ENCODE assay signal across 12 cellular contexts in the genomic region with DNA sequence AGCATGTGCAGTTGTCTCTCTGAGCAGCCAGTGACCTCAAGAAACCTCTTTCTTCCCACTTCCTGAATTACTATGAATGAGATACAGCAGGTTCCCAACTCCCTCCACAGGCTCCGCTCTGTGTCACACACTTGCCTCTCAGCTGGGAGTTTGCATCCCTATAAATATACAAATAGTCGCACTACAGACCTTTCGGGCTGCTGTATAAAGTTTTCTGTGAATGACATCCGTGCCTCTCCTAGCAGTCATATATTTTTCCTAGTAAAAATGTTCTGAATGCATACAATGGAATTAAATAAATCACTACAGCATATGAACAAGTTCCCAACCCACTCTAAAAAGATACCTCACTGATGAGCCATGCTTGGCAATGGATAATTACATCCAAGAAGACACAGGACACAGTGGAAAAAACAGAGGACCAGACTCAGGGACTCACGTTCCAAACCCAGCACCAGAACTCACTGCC.
A peak's percentile ranks its signal among the peaks of the same experiment; 100 is the strongest.
DNase-seq lines count a peak whose midpoint lies in the region; ATAC-seq and TF ChIP-seq lines count a peak whose summit lies in the region.
"Had no signal": no experiment of that assay in that cellular context is flagged by ENCODE, and none has a peak within 500 bp of the region (broad histone marks: within the 10 kb centered on the region; RNA-seq: fewer than 3 reads in every experiment).

No MANE protein-coding gene starts in this region.

- no peak for DNase-seq in activated naive CD4-positive, alpha-beta T cell treated with anti-CD3 and anti-CD28 coated beads, Interleukin-2, amount 10 ng/mL, durations not matched to agents 7 days and 5 days
- DNase-seq in activated CD8-positive, alpha-beta T cell treated with anti-CD3 and anti-CD28 coated beads for 36 hours, result no peak
- DNase-seq in glutamatergic neuron (no peak), NOMO-1 (lab: John Stamatoyannopoulos, UW; ENCODE audit: unreplicated experiment in 2 of 2) (no peak)
- no peak for DNase-seq in stimulated activated CD4-positive, alpha-beta T cell treated with anti-CD3 and anti-CD28 coated beads, Interleukin-4, amount 100 ng/mL, for 1 hour
- DNase-seq: aorta, GOT3, Karpas-422, SIG-M5 had no signal

- H3K4me3 Mint-ChIP-seq in activated naive CD4-positive, alpha-beta T cell treated with anti-CD3 and anti-CD28 coated beads, Interleukin-2, amount 50 U/mL, for 24 hours, result no peak overlapping the region
- H3K4me3 Mint-ChIP-seq in activated naive CD4-positive, alpha-beta T cell treated with anti-CD3 and anti-CD28 coated beads, Interleukin-2, amount 10 ng/mL, durations not matched to agents 7 days and 5 days, result no peak overlapping the region
- H3K4me3 Mint-ChIP-seq in activated CD8-positive, alpha-beta T cell treated with anti-CD3 and anti-CD28 coated beads for 36 hours, result no peak overlapping the region
- no peak overlapping the region for H3K4me3 Mint-ChIP-seq in glutamatergic neuron (ENCODE audit: unreplicated experiment)

- no peaks in the 10 kb centered on the region for H3K27me3 Mint-ChIP-seq in activated naive CD4-positive, alpha-beta T cell treated with anti-CD3 and anti-CD28 coated beads, Interleukin-2, amount 50 U/mL, for 24 hours
- H3K27me3 Mint-ChIP-seq in activated naive CD4-positive, alpha-beta T cell treated with anti-CD3 and anti-CD28 coated beads, Interleukin-2, amount 10 ng/mL, durations not matched to agents 7 days and 5 days, result no peaks in the 10 kb centered on the region
- H3K27me3 Mint-ChIP-seq in activated CD8-positive, alpha-beta T cell treated with anti-CD3 and anti-CD28 coated beads for 36 hours, result no peaks in the 10 kb centered on the region
- peaks cover 7% of the 10 kb centered on the region for H3K27me3 Mint-ChIP-seq in glutamatergic neuron (ENCODE audit: unreplicated experiment)

- no peak for TF ChIP-seq CTCF in activated CD8-positive, alpha-beta T cell treated with anti-CD3 and anti-CD28 coated beads for 36 hours (IDR thresholded peaks at IDR 0.05)
- TF ChIP-seq CTCF in glutamatergic neuron (IDR thresholded peaks at IDR 0.05; ENCODE audit: partially characterized antibody, unreplicated experiment), result no peak

- peak overlapping the region; percentile 53 for H3K27ac ChIP-seq in stomach smooth muscle (ENCODE audit: low read length)

- H3K36me3 ChIP-seq in stomach smooth muscle (ENCODE audit: control insufficient read depth in 2 of 2, insufficient read depth in 2 of 2, low read length in 2 of 2), result peaks cover 5 to 8% of the 10 kb centered on the region in 2 donors

- intact Hi-C loops in activated CD8-positive, alpha-beta T cell treated with anti-CD3 and anti-CD28 coated beads for 36 hours (cut with micrococcal nuclease), result no loop called here

- peaks cover 10% of the 10 kb centered on the region for H3K36me3 Mint-ChIP-seq in activated naive CD4-positive, alpha-beta T cell treated with anti-CD3 and anti-CD28 coated beads, Interleukin-2, amount 50 U/mL, for 24 hours
- peaks cover 40% of the 10 kb centered on the region for H3K36me3 Mint-ChIP-seq in activated naive CD4-positive, alpha-beta T cell treated with anti-CD3 and anti-CD28 coated beads, Interleukin-2, amount 10 ng/mL, durations not matched to agents 7 days and 5 days
- H3K36me3 Mint-ChIP-seq in activated CD8-positive, alpha-beta T cell treated with anti-CD3 and anti-CD28 coated beads for 36 hours (ENCODE audit: low read depth), result peaks cover 34% of the 10 kb centered on the region
- H3K36me3 Mint-ChIP-seq in glutamatergic neuron (ENCODE audit: unreplicated experiment), result peaks cover 4% of the 10 kb centered on the region

- H3K9ac ChIP-seq in stomach smooth muscle (ENCODE audit: low read length in 2 of 2), result no peak overlapping the region

- no peaks in the 10 kb centered on the region for H3K9me3 ChIP-seq in stomach smooth muscle (ENCODE audit: control insufficient read depth in 2 of 2, low read length in 2 of 2)

- H3K4me1 ChIP-seq in stomach smooth muscle (ENCODE audit: control insufficient read depth, insufficient read depth, low read length), result peaks cover 80% of the 10 kb centered on the region

- no peak for ATAC-seq in activated CD8-positive, alpha-beta T cell treated with anti-CD3 and anti-CD28 coated beads for 36 hours
- no peak for ATAC-seq in HG03196 (IDR thresholded peaks at IDR 0.05; ENCODE audit: unreplicated experiment)

- POLR2A ChIA-PET in activated CD8-positive, alpha-beta T cell treated with anti-CD3 and anti-CD28 coated beads for 36 hours (lab: Charles Lee), result no interaction called here

- no peaks in the 10 kb centered on the region for H3K9me3 Mint-ChIP-seq in activated naive CD4-positive, alpha-beta T cell treated with anti-CD3 and anti-CD28 coated beads, Interleukin-2, amount 50 U/mL, for 24 hours
- H3K9me3 Mint-ChIP-seq in activated naive CD4-positive, alpha-beta T cell treated with anti-CD3 and anti-CD28 coated beads, Interleukin-2, amount 10 ng/mL, durations not matched to agents 7 days and 5 days, result no peaks in the 10 kb centered on the region
- H3K9me3 Mint-ChIP-seq in activated CD8-positive, alpha-beta T cell treated with anti-CD3 and anti-CD28 coated beads for 36 hours, result no peaks in the 10 kb centered on the region
- H3K9me3 Mint-ChIP-seq in glutamatergic neuron (ENCODE audit: unreplicated experiment), result peaks cover 4% of the 10 kb centered on the region

- H3K4me3 ChIP-seq in stomach smooth muscle (ENCODE audit: low read length in 2 of 2), result no peak overlapping the region

- no peaks in the 10 kb centered on the region for H3K27me3 ChIP-seq in stomach smooth muscle (ENCODE audit: control insufficient read depth in 1 of 2, insufficient read depth in 2 of 2, low read length in 2 of 2)

- peaks cover 80% of the 10 kb centered on the region for H3K4me1 Mint-ChIP-seq in activated naive CD4-positive, alpha-beta T cell treated with anti-CD3 and anti-CD28 coated beads, Interleukin-2, amount 50 U/mL, for 24 hours
- peaks cover 24% of the 10 kb centered on the region for H3K4me1 Mint-ChIP-seq in activated naive CD4-positive, alpha-beta T cell treated with anti-CD3 and anti-CD28 coated beads, Interleukin-2, amount 10 ng/mL, durations not matched to agents 7 days and 5 days
- H3K4me1 Mint-ChIP-seq in activated CD8-positive, alpha-beta T cell treated with anti-CD3 and anti-CD28 coated beads for 36 hours (ENCODE audit: low read depth), result peaks cover 63% of the 10 kb centered on the region
- H3K4me1 Mint-ChIP-seq in glutamatergic neuron (ENCODE audit: low read depth, unreplicated experiment), result peaks cover 36% of the 10 kb centered on the region

- H3K27ac Mint-ChIP-seq in activated naive CD4-positive, alpha-beta T cell treated with anti-CD3 and anti-CD28 coated beads, Interleukin-2, amount 50 U/mL, for 24 hours, result peak overlapping the region; percentile 51
- no peak overlapping the region for H3K27ac Mint-ChIP-seq in activated naive CD4-positive, alpha-beta T cell treated with anti-CD3 and anti-CD28 coated beads, Interleukin-2, amount 10 ng/mL, durations not matched to agents 7 days and 5 days
- H3K27ac Mint-ChIP-seq in activated CD8-positive, alpha-beta T cell treated with anti-CD3 and anti-CD28 coated beads for 36 hours, result peak overlapping the region; percentile 75
- peak overlapping the region; percentile 36 for H3K27ac Mint-ChIP-seq in glutamatergic neuron (ENCODE audit: unreplicated experiment)

- CTCF ChIA-PET in activated naive CD4-positive, alpha-beta T cell treated with anti-CD3 and anti-CD28 coated beads, Interleukin-2, amount 10 ng/mL, durations not matched to agents 7 days and 5 days (lab: Charles Lee), result no interaction called here
- CTCF ChIA-PET in activated CD8-positive, alpha-beta T cell treated with anti-CD3 and anti-CD28 coated beads for 36 hours (lab: Charles Lee), result no interaction called here
